3 cellular contexts compared by ENCODE assay signal in the genomic region with DNA sequence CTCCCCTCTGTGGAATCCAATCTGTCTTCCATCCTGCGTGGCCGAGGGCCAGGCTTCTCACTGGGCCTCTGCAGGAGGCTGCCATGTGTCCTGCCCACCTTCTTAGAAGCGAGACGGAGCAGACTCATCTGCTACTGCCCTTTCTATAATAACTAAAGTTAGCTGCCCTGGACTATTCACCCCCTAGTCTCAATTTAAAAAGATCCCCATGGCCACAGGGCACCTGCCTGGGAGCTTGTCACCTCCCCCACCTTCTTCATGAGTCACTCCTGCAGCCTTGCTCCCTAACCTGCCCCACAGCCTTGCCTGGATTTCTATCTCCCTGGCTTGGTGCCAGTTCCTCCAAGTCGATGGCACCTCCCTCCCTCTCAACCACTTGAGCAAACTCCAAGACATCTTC.
A peak's percentile ranks its signal among the peaks of the same experiment; 100 is the strongest.
TF ChIP-seq lines count a peak whose summit lies in the region.
"Not testable (repeated sequence)": the region's sequence is repeated elsewhere in the genome, so short reads cannot be mapped to it uniquely, and the experiment has no call there.

No MANE protein-coding gene starts in this region.

TF ChIP-seq in A549, 52 proteins besides CTCF, POLR2A, EP300 and RAD21:
- TF ChIP-seq FOSL2 (IDR thresholded peaks at IDR 0.05), result not testable (repeated sequence)
- 0 out of 2 replicates have a peak, but pooled peaks have one; percentile 10 for TF ChIP-seq FOSL2 (CRISPR knock-in tag; IDR thresholded peaks at IDR 0.05)
TF ChIP-seq in A549: peak in this region for 1; not testable (repeated sequence) for 51.

TF ChIP-seq in HEK293, 187 proteins besides CTCF, POLR2A, EP300 and RAD21:
- TF ChIP-seq SP7 (tag by site-specific recombination; IDR thresholded peaks at IDR 0.05) (0 out of 2 replicates have a peak, but pooled peaks have one; percentile 14), ZNF600 (tag by site-specific recombination; IDR thresholded peaks at IDR 0.05) (0 out of 2 replicates have a peak, but pooled peaks have one; percentile 27), ZBTB48 (tag by site-specific recombination; IDR thresholded peaks at IDR 0.05) (peak; percentile 47; the same call in 1 of the 2 replicates), GLIS2 (tag by site-specific recombination; IDR thresholded peaks at IDR 0.05) (peak; percentile 21; the same call in 1 of the 2 replicates), GLIS1 (tag by site-specific recombination; IDR thresholded peaks at IDR 0.05) (peak; percentile 40), PRDM10 (tag by site-specific recombination; IDR thresholded peaks at IDR 0.05) (0 out of 2 replicates have a peak, but pooled peaks have one; percentile 20)

TF ChIP-seq in K562, 482 proteins besides CTCF, POLR2A, EP300 and RAD21:
- TF ChIP-seq NBN (IDR thresholded peaks at IDR 0.05; ENCODE audit: low read depth) (peak; percentile 57; the same call in 1 of the 2 replicates), SMARCA4 (IDR thresholded peaks at IDR 0.05) (peak; percentile 36; the same call in 1 of the 2 replicates), JUND (IDR thresholded peaks at IDR 0.05; ENCODE audit: borderline replicate concordance, low read depth, low read length) (peak; percentile 71), JUND (tag; IDR thresholded peaks at IDR 0.05; ENCODE audit: borderline replicate concordance, low read depth, low read length) (peak; percentile 25; the same call in 1 of the 3 replicates), DPF2 (IDR thresholded peaks at IDR 0.05) (peak; percentile 45; the same call in 1 of the 2 replicates), SMARCE1 (IDR thresholded peaks at IDR 0.05) (peak; percentile 56; the same call in 1 of the 2 replicates), ARID1B (IDR thresholded peaks at IDR 0.05) (peak; percentile 50), ATF3 (IDR thresholded peaks at IDR 0.05) (peak; percentile 72), TRIM24 (IDR thresholded peaks at IDR 0.05) (0 out of 4 replicates have a peak, but pooled peaks of 1 of the 2 experiments have one; percentile 21), NFIC (IDR thresholded peaks at IDR 0.05) (peak; percentile 98), CBFA2T2 (conservative IDR thresholded peaks at IDR 0.05) (peak; percentile 12; the same call in 1 of the 2 replicates), C11orf30 (IDR thresholded peaks at IDR 0.05; ENCODE audit: low read depth) (0 out of 2 replicates have a peak, but pooled peaks have one; percentile 6), FOSL1 (tag; conservative IDR thresholded peaks at IDR 0.05) (peak; percentile 46), CBFA2T3 (IDR thresholded peaks at IDR 0.05) (0 out of 2 replicates have a peak, but pooled peaks have one; percentile 4)
- not testable (repeated sequence) for TF ChIP-seq ATF3 (CRISPR knock-in tag; conservative IDR thresholded peaks at IDR 0.05)
